ENCODE assay signal across 17 cellular contexts in genomic region chr17:73503560-73503959, GRCh38.
"Had no signal": no experiment of that assay in that cellular context is flagged by ENCODE, and none has a peak within 500 bp of the region (broad histone marks: within the 10 kb centered on the region; RNA-seq: fewer than 3 reads in every experiment).

No MANE protein-coding gene starts in this region.

- H3K27ac ChIP-seq: heart right ventricle, neutrophil, ovary, prostate gland, thoracic aorta had no signal

- DNase-seq: activated CD4-positive, alpha-beta T cell treated with anti-CD3 and anti-CD28 coated beads for 4 hours; activated CD4-positive, alpha-beta T cell treated with anti-CD3 and anti-CD28 coated beads, Interleukin-2, amount 50 U/mL, for 48 hours; activated CD4-positive, CD25-positive, alpha-beta regulatory T cell; activated T-cell treated with anti-CD3 and anti-CD28 coated beads, Interleukin-2, amount 50 U/mL, for 72 hours; aorta; effector CD4-positive, alpha-beta T cell; foreskin fibroblast; heart right ventricle; left ventricle myocardium superior; mammary epithelial cell; ovary; stimulated activated CD4-positive, alpha-beta T cell treated with anti-CD3 and anti-CD28 coated beads, Interleukin-4, amount 100 ng/mL, for 24 hours; stimulated activated naive CD4-positive, alpha-beta T cell treated with Interleukin-2 at 50 U/mL for 16 hours; T1000 had no signal

- H3K9me3 ChIP-seq: heart right ventricle, neutrophil, ovary, prostate gland, thoracic aorta had no signal

- H3K36me3 ChIP-seq: heart right ventricle, neutrophil, ovary, prostate gland, thoracic aorta had no signal

- H3K27me3 ChIP-seq: neutrophil, ovary had no signal

- H3K4me3 ChIP-seq: heart right ventricle, ovary, prostate gland, thoracic aorta had no signal

- ATAC-seq: activated T-cell treated with anti-CD3 and anti-CD28 coated beads, Interleukin-2, amount 50 U/mL, for 72 hours; heart right ventricle; left ventricle myocardium superior had no signal

- H3K4me1 ChIP-seq: prostate gland had no signal
